In the genomic region with DNA sequence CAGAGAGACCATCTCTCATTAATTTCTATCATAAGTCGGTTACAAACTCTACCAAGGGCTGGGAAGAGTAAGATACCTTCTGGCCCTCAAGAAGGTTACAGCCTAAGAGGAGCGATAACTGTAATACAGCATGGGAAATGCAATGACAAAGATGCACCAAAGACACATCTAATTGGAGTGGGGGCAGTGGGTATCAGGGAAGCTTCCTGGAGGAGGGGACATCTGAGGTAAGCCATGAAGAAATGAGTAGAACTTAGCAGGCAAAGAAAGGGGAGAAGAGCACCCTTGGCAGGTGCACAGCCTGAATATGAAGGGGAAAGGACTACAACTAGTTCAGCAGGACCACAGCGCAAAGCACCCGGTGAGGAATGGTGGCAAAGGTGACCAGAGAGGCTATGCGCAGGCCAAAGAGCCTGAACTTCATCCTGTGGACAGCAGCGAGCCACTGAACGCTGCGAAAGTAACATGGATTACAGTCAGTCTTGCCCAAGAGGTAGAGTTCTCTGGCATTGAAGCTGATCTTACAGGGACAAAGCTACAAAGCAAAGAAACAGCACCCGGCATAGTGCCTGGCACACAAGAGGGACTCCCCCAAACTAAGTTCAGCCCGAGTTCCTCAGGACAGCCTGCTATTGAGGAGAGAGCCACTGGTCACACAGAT, we compare ENCODE assay signal across 6 cellular contexts. TPM values are rescaled to one million over a fixed set of nuclear protein-coding genes. Genes with fewer than 3 reads are reported as not detected.
A peak's percentile ranks its signal among the peaks of the same experiment; 100 is the strongest.
DNase-seq lines count a peak whose midpoint lies in the region; ATAC-seq and TF ChIP-seq lines count a peak whose summit lies in the region.

No MANE protein-coding gene starts in this region.

- TF ChIP-seq POLR2A in body of pancreas (IDR thresholded peaks at IDR 0.05): no peak

- no peak overlapping the region for H2AFZ ChIP-seq in GM23338

- DNase-seq in GM23338 (ENCODE audit: low spot score): no peak
- no peak for DNase-seq in body of pancreas
- DNase-seq in nephron progenitor cell: no peak
- no peak for DNase-seq in NCI-H1436 treated with DMSO at 0.1 percent for 48 hours (lab: John Stamatoyannopoulos, UW)
- no peak for DNase-seq in activated CD4-positive, alpha-beta T cell treated with anti-CD3 and anti-CD28 coated beads for 48 hours

- H3F3A ChIP-seq in GM23338 (replicated peaks; ENCODE audit: low read depth): no peaks in the 10 kb centered on the region

- H3K4me1 ChIP-seq in GM23338 (ENCODE audit: insufficient read depth): peaks cover 11% of the 10 kb centered on the region
- H3K4me1 ChIP-seq in body of pancreas: peaks cover 43% of the 10 kb centered on the region

- no peaks in the 10 kb centered on the region for H3K9me3 Mint-ChIP-seq in GM23338
- H3K9me3 Mint-ChIP-seq in nephron progenitor cell: no peaks in the 10 kb centered on the region

- H3K36me3 ChIP-seq in GM23338 (ENCODE audit: insufficient read depth) (no peaks in the 10 kb centered on the region), body of pancreas (replicated peaks in 1 of 2; ENCODE audit: insufficient read depth in 1 of 2, low read depth in 2 of 2) (no peaks in the 10 kb centered on the region)

- H3K4me3 Mint-ChIP-seq in GM23338 (peak overlapping the region; percentile 78; the same call in 2 of the 3 replicates), nephron progenitor cell (peak overlapping the region; percentile 83)

- TF ChIP-seq CTCF in GM23338 (conservative IDR thresholded peaks at IDR 0.05; ENCODE audit: low read depth in 2 of 2) (no peak), body of pancreas (IDR thresholded peaks at IDR 0.05) (no peak), nephron progenitor cell (IDR thresholded peaks at IDR 0.05) (no peak)

- WGBS in body of pancreas, 2 donors: 44 to 53% methylated on average over 10 of the region's 10 CpGs

- H3K4me3 ChIP-seq in GM23338 (no peak overlapping the region; the same call in 1 of the 2 replicates), body of pancreas (no peak overlapping the region)

- no peak overlapping the region for H3K27ac Mint-ChIP-seq in GM23338
- H3K27ac Mint-ChIP-seq in nephron progenitor cell: peak overlapping the region; percentile 46

- intact Hi-C loops in body of pancreas (cut with DNase I): no loop called here

- no peaks in the 10 kb centered on the region for H3K9me3 ChIP-seq in body of pancreas

- H3K9me2 ChIP-seq in GM23338 (ENCODE audit: insufficient read depth): no peaks in the 10 kb centered on the region

- H3K27ac ChIP-seq in GM23338 (ENCODE audit: low read depth) (no peak overlapping the region), body of pancreas (peak overlapping the region in 3 of 4 donors; percentile 67 to 76 (median 74))

- H3K4me1 Mint-ChIP-seq in GM23338 (peaks cover 33% of the 10 kb centered on the region), nephron progenitor cell (peaks cover 58% of the 10 kb centered on the region)

- H3K27me3 Mint-ChIP-seq in GM23338 (ENCODE audit: insufficient read depth, low read depth, poor library complexity): peaks cover 16% of the 10 kb centered on the region
- H3K27me3 Mint-ChIP-seq in nephron progenitor cell (ENCODE audit: low read depth, poor library complexity): peaks cover 4% of the 10 kb centered on the region

- H4K20me1 ChIP-seq in GM23338 (replicated peaks; ENCODE audit: insufficient read depth): peaks cover 14% of the 10 kb centered on the region

- H3K79me2 ChIP-seq in GM23338 (replicated peaks; ENCODE audit: insufficient read depth): peaks cover 40% of the 10 kb centered on the region

- no peaks in the 10 kb centered on the region for H3K27me3 ChIP-seq in GM23338 (ENCODE audit: insufficient read depth)
- no peaks in the 10 kb centered on the region for H3K27me3 ChIP-seq in body of pancreas

- peak overlapping the region; percentile 98 for H3K4me2 ChIP-seq in GM23338

- peaks cover 14% of the 10 kb centered on the region for H3K36me3 Mint-ChIP-seq in GM23338 (ENCODE audit: low read depth)
- peaks cover 39% of the 10 kb centered on the region for H3K36me3 Mint-ChIP-seq in nephron progenitor cell (ENCODE audit: low read depth)

- ATAC-seq in GM23338: no peak
- no peak for ATAC-seq in body of pancreas
- ATAC-seq in HG02588 (IDR thresholded peaks at IDR 0.05; ENCODE audit: unreplicated experiment): no peak

TF ChIP-seq in GM23338, 12 proteins besides CTCF, POLR2A, EP300 and RAD21 (continues in another document):
- TF ChIP-seq NANOG (IDR thresholded peaks at IDR 0.05; ENCODE audit: borderline replicate concordance): no peak
- TF ChIP-seq, protein P1, sequence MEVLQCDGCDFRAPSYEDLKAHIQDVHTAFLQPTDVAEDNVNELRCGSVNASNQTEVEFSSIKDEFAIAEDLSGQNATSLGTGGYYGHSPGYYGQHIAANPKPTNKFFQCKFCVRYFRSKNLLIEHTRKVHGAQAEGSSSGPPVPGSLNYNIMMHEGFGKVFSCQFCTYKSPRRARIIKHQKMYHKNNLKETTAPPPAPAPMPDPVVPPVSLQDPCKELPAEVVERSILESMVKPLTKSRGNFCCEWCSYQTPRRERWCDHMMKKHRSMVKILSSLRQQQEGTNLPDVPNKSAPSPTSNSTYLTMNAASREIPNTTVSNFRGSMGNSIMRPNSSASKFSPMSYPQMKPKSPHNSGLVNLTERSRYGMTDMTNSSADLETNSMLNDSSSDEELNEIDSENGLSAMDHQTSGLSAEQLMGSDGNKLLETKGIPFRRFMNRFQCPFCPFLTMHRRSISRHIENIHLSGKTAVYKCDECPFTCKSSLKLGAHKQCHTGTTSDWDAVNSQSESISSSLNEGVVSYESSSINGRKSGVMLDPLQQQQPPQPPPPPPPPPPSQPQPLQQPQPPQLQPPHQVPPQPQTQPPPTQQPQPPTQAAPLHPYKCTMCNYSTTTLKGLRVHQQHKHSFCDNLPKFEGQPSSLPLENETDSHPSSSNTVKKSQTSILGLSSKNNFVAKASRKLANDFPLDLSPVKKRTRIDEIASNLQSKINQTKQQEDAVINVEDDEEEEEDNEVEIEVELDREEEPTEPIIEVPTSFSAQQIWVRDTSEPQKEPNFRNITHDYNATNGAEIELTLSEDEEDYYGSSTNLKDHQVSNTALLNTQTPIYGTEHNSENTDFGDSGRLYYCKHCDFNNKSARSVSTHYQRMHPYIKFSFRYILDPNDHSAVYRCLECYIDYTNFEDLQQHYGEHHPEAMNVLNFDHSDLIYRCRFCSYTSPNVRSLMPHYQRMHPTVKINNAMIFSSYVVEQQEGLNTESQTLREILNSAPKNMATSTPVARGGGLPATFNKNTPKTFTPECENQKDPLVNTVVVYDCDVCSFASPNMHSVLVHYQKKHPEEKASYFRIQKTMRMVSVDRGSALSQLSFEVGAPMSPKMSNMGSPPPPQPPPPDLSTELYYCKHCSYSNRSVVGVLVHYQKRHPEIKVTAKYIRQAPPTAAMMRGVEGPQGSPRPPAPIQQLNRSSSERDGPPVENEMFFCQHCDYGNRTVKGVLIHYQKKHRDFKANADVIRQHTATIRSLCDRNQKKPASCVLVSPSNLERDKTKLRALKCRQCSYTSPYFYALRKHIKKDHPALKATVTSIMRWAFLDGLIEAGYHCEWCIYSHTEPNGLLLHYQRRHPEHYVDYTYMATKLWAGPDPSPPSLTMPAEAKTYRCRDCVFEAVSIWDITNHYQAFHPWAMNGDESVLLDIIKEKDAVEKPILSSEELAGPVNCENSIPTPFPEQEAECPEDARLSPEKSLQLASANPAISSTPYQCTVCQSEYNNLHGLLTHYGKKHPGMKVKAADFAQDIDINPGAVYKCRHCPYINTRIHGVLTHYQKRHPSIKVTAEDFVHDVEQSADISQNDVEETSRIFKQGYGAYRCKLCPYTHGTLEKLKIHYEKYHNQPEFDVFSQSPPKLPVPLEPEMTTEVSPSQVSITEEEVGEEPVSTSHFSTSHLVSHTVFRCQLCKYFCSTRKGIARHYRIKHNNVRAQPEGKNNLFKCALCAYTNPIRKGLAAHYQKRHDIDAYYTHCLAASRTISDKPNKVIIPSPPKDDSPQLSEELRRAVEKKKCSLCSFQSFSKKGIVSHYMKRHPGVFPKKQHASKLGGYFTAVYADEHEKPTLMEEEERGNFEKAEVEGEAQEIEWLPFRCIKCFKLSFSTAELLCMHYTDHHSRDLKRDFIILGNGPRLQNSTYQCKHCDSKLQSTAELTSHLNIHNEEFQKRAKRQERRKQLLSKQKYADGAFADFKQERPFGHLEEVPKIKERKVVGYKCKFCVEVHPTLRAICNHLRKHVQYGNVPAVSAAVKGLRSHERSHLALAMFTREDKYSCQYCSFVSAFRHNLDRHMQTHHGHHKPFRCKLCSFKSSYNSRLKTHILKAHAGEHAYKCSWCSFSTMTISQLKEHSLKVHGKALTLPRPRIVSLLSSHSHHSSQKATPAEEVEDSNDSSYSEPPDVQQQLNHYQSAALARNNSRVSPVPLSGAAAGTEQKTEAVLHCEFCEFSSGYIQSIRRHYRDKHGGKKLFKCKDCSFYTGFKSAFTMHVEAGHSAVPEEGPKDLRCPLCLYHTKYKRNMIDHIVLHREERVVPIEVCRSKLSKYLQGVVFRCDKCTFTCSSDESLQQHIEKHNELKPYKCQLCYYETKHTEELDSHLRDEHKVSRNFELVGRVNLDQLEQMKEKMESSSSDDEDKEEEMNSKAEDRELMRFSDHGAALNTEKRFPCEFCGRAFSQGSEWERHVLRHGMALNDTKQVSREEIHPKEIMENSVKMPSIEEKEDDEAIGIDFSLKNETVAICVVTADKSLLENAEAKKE (CRISPR knock-in tag; IDR thresholded peaks at IDR 0.05): no peak
- no peak for TF ChIP-seq POLR2AphosphoS5 (IDR thresholded peaks at IDR 0.05; ENCODE audit: low read depth)
- no peak for TF ChIP-seq ZNF114 (CRISPR knock-in tag; IDR thresholded peaks at IDR 0.05)

RNA-seq across cellular contexts. Expression of a gene that starts 2.8 kb away (rescaled TPM):
- total RNA-seq in GM23338 (2014; rRNA removed; shearing (Covaris generic)): 19.6 and 30.8 TPM in 2 replicates
- 13.3 TPM in 2 replicates for polyA plus RNA-seq in GM23338 (2016; fragmentation: Nextera tagmentation; extraction: Ambion mirVana)
- total RNA-seq in body of pancreas: 10 to 100 TPM; 17.9 to 22.1 TPM

RNA-seq across cellular contexts. Expression of a gene that starts 7.1 kb away (rescaled TPM):
- total RNA-seq in GM23338 (2014; rRNA removed; shearing (Covaris generic)): not detected in 2 replicates
- 3.5 and 7.3 TPM in 2 replicates for polyA plus RNA-seq in GM23338 (2016; fragmentation: Nextera tagmentation; extraction: Ambion mirVana)
- not detected for total RNA-seq in body of pancreas

RNA-seq across cellular contexts. Expression of a gene that starts 12.4 kb away (rescaled TPM):
- total RNA-seq in GM23338 (2014; rRNA removed; shearing (Covaris generic)): 33.9 and 38.7 TPM in 2 replicates
- polyA plus RNA-seq in GM23338 (2016; fragmentation: Nextera tagmentation; extraction: Ambion mirVana): 21.0 and 23.1 TPM in 2 replicates
- total RNA-seq in body of pancreas: 10 to 100 TPM; 19.8 to 20.2 TPM

RNA-seq across cellular contexts. Expression of a gene that starts 14.9 kb away (rescaled TPM):
- total RNA-seq in GM23338 (2014; rRNA removed; shearing (Covaris generic)): 0.21 and 0.35 TPM in 2 replicates
- 3.3 and 3.9 TPM in 2 replicates for polyA plus RNA-seq in GM23338 (2016; fragmentation: Nextera tagmentation; extraction: Ambion mirVana)
- total RNA-seq in body of pancreas: under 1 TPM; 0.26 to 0.33 TPM

RNA-seq across cellular contexts. Expression of a gene that starts 27.7 kb away (rescaled TPM):
- total RNA-seq in GM23338 (2014; rRNA removed; shearing (Covaris generic)): 37.9 and 44.3 TPM in 2 replicates
- polyA plus RNA-seq in GM23338 (2016; fragmentation: Nextera tagmentation; extraction: Ambion mirVana): 4.8 and 6.2 TPM in 2 replicates
- total RNA-seq in body of pancreas: 10 to 100 TPM in 1 of 2 donors, 1 to 10 TPM in 1; 9.3 to 12.2 TPM
